ENCODE assay signal across 11 cellular contexts in genomic region chr1:211939876-211940468, GRCh38.
DNase-seq lines count a peak whose midpoint lies in the region; ATAC-seq and TF ChIP-seq lines count a peak whose summit lies in the region.
"Had no signal": no experiment of that assay in that cellular context is flagged by ENCODE, and none has a peak within 500 bp of the region (broad histone marks: within the 10 kb centered on the region; RNA-seq: fewer than 3 reads in every experiment).

No MANE protein-coding gene starts in this region.

- H3K4me1 ChIP-seq in endodermal cell (ENCODE audit: control insufficient read depth, insufficient read depth, low read length), result peaks cover 2% of the 10 kb centered on the region
- H3K4me1 ChIP-seq: uterus had no signal

- no peak overlapping the region for H3K27ac ChIP-seq in endodermal cell (ENCODE audit: low read depth, low read length)
- H3K27ac ChIP-seq: lower lobe of right lung, uterus had no signal

- TF ChIP-seq CTCF in natural killer cell (IDR thresholded peaks at IDR 0.05), result no peak
- TF ChIP-seq CTCF in endodermal cell (conservative IDR thresholded peaks at IDR 0.05), result no peak

- H3K9me3 ChIP-seq in endodermal cell (ENCODE audit: control insufficient read depth, low read length), result no peaks in the 10 kb centered on the region
- H3K9me3 ChIP-seq: lower lobe of right lung, uterus had no signal

- no peak overlapping the region for H3K4me3 ChIP-seq in endodermal cell (ENCODE audit: low read length)
- H3K4me3 ChIP-seq: lower lobe of right lung, uterus had no signal

- WGBS in endodermal cell (ENCODE audit: insufficient coverage in 1 of 2, insufficient read length in 1 of 2), 2 experiments, result 90 to 97% methylated on average over 2 to 3 of the region's 3 CpGs

- intact Hi-C loops in natural killer cell (cut with micrococcal nuclease), result no loop called here
- intact Hi-C loops in activated T-helper 1 cell treated with anti-CD3 and anti-CD28 coated beads, Interleukin-12 subunit alpha, Interleukin-12 subunit beta, Interleukin-2, Interleukin-4 antibody, amounts not matched to agents 30 ng/mL and 10 ng/mL and 1 ng/mL, durations not matched to agents 14 hours and 24 hours and 36 hours (cut with micrococcal nuclease), result loop anchor here (1.0 to 10.0 kb wide), 9 partner anchors 53 to 1598 kb away; partner anchors contain the start of genes DTL, INTS7, NENF and PPP2R5A

- H3K9me3 Mint-ChIP-seq in natural killer cell (no peaks in the 10 kb centered on the region), endodermal cell (no peaks in the 10 kb centered on the region)
- H3K9me3 Mint-ChIP-seq in natural killer cell treated with Interleukin-12 subunit alpha and Interleukin-12 subunit beta and Interleukin-15 and Interleukin-18, amount 100 ng/mL, for 72 hours, result no peaks in the 10 kb centered on the region
- no peaks in the 10 kb centered on the region for H3K9me3 Mint-ChIP-seq in activated T-helper 1 cell treated with anti-CD3 and anti-CD28 coated beads, Interleukin-12 subunit alpha, Interleukin-12 subunit beta, Interleukin-2, Interleukin-4 antibody, amounts not matched to agents 30 ng/mL and 10 ng/mL and 1 ng/mL, durations not matched to agents 14 hours and 24 hours and 36 hours

- no peak for DNase-seq in natural killer cell
- no peak for DNase-seq in natural killer cell treated with Interleukin-12 subunit alpha and Interleukin-12 subunit beta and Interleukin-15 and Interleukin-18, amount 100 ng/mL, for 72 hours (ENCODE audit: low spot score)
- DNase-seq in activated T-helper 1 cell treated with anti-CD3 and anti-CD28 coated beads, Interleukin-12 subunit alpha, Interleukin-12 subunit beta, Interleukin-2, Interleukin-4 antibody, amounts not matched to agents 30 ng/mL and 10 ng/mL and 1 ng/mL, durations not matched to agents 14 hours and 24 hours and 36 hours (ENCODE audit: low spot score), result peak; percentile 33
- no peak for DNase-seq in endodermal cell
- no peak for DNase-seq in NCI-H2029 (lab: John Stamatoyannopoulos, UW)
- DNase-seq in CD1c-positive myeloid dendritic cell (ENCODE audit: extremely low spot score), result no peak
- no peak for DNase-seq in NCI-H2081 (lab: John Stamatoyannopoulos, UW)
- DNase-seq: lower lobe of right lung, NCI-H1436 treated with DMSO at 0.1 percent for 48 hours, uterus had no signal

- no peak overlapping the region for H3K4me3 Mint-ChIP-seq in natural killer cell
- no peak overlapping the region for H3K4me3 Mint-ChIP-seq in natural killer cell treated with Interleukin-12 subunit alpha and Interleukin-12 subunit beta and Interleukin-15 and Interleukin-18, amount 100 ng/mL, for 72 hours
- no peak overlapping the region for H3K4me3 Mint-ChIP-seq in activated T-helper 1 cell treated with anti-CD3 and anti-CD28 coated beads, Interleukin-12 subunit alpha, Interleukin-12 subunit beta, Interleukin-2, Interleukin-4 antibody, amounts not matched to agents 30 ng/mL and 10 ng/mL and 1 ng/mL, durations not matched to agents 14 hours and 24 hours and 36 hours
- H3K4me3 Mint-ChIP-seq in endodermal cell, result no peak overlapping the region

- H3K9ac ChIP-seq in endodermal cell (ENCODE audit: extremely low read depth, low read length, poor library complexity, severe bottlenecking), result no peak overlapping the region

- peaks cover 31% of the 10 kb centered on the region for H3K36me3 ChIP-seq in endodermal cell (ENCODE audit: control insufficient read depth, insufficient read depth, low read length)
- H3K36me3 ChIP-seq: uterus had no signal

- H3K27ac Mint-ChIP-seq in natural killer cell, result peak overlapping the region; percentile 61 to 85
- H3K27ac Mint-ChIP-seq in natural killer cell treated with Interleukin-12 subunit alpha and Interleukin-12 subunit beta and Interleukin-15 and Interleukin-18, amount 100 ng/mL, for 72 hours, result no peak overlapping the region
- peak overlapping the region; percentile 2 for H3K27ac Mint-ChIP-seq in activated T-helper 1 cell treated with anti-CD3 and anti-CD28 coated beads, Interleukin-12 subunit alpha, Interleukin-12 subunit beta, Interleukin-2, Interleukin-4 antibody, amounts not matched to agents 30 ng/mL and 10 ng/mL and 1 ng/mL, durations not matched to agents 14 hours and 24 hours and 36 hours
- H3K27ac Mint-ChIP-seq in endodermal cell, result no peak overlapping the region

- H3K36me3 Mint-ChIP-seq in natural killer cell (no peaks in the 10 kb centered on the region), endodermal cell (ENCODE audit: low read depth) (peaks cover 35% of the 10 kb centered on the region)
- H3K36me3 Mint-ChIP-seq in natural killer cell treated with Interleukin-12 subunit alpha and Interleukin-12 subunit beta and Interleukin-15 and Interleukin-18, amount 100 ng/mL, for 72 hours, result peaks cover 7% of the 10 kb centered on the region
- H3K36me3 Mint-ChIP-seq in activated T-helper 1 cell treated with anti-CD3 and anti-CD28 coated beads, Interleukin-12 subunit alpha, Interleukin-12 subunit beta, Interleukin-2, Interleukin-4 antibody, amounts not matched to agents 30 ng/mL and 10 ng/mL and 1 ng/mL, durations not matched to agents 14 hours and 24 hours and 36 hours (ENCODE audit: low read depth), result peaks cover 29% of the 10 kb centered on the region

- no peaks in the 10 kb centered on the region for H3K27me3 ChIP-seq in endodermal cell (ENCODE audit: control insufficient read depth, insufficient read depth, low read length, poor library complexity, severe bottlenecking)
- H3K27me3 ChIP-seq: uterus had no signal

- H3K27me3 Mint-ChIP-seq in natural killer cell (ENCODE audit: low read depth in 2 of 2) (no peaks in the 10 kb centered on the region), endodermal cell (ENCODE audit: insufficient read depth) (peaks cover 4% of the 10 kb centered on the region)
- no peaks in the 10 kb centered on the region for H3K27me3 Mint-ChIP-seq in natural killer cell treated with Interleukin-12 subunit alpha and Interleukin-12 subunit beta and Interleukin-15 and Interleukin-18, amount 100 ng/mL, for 72 hours
- H3K27me3 Mint-ChIP-seq in activated T-helper 1 cell treated with anti-CD3 and anti-CD28 coated beads, Interleukin-12 subunit alpha, Interleukin-12 subunit beta, Interleukin-2, Interleukin-4 antibody, amounts not matched to agents 30 ng/mL and 10 ng/mL and 1 ng/mL, durations not matched to agents 14 hours and 24 hours and 36 hours (ENCODE audit: insufficient read depth), result no peaks in the 10 kb centered on the region

- ATAC-seq in natural killer cell, result no peak
- no peak for ATAC-seq in natural killer cell treated with Interleukin-12 subunit alpha and Interleukin-12 subunit beta and Interleukin-15 and Interleukin-18, amount 100 ng/mL, for 72 hours
- ATAC-seq in HG03064 (IDR thresholded peaks at IDR 0.05; ENCODE audit: low read depth, unreplicated experiment), result peak; percentile 74

- H3K4me1 Mint-ChIP-seq in natural killer cell, result peaks cover 21 to 23% of the 10 kb centered on the region in 2 donors
- peaks cover 32 to 43% of the 10 kb centered on the region in 2 donors for H3K4me1 Mint-ChIP-seq in natural killer cell treated with Interleukin-12 subunit alpha and Interleukin-12 subunit beta and Interleukin-15 and Interleukin-18, amount 100 ng/mL, for 72 hours (ENCODE audit: low read depth in 2 of 2)
- H3K4me1 Mint-ChIP-seq in activated T-helper 1 cell treated with anti-CD3 and anti-CD28 coated beads, Interleukin-12 subunit alpha, Interleukin-12 subunit beta, Interleukin-2, Interleukin-4 antibody, amounts not matched to agents 30 ng/mL and 10 ng/mL and 1 ng/mL, durations not matched to agents 14 hours and 24 hours and 36 hours (ENCODE audit: low read depth), result peaks cover 47% of the 10 kb centered on the region
- peaks cover 17% of the 10 kb centered on the region for H3K4me1 Mint-ChIP-seq in endodermal cell

Comparison
In these comparisons a context has a peak if more than half of its experiments do, and no peak if none do; other contexts are left out.
1. H3K27ac Mint-ChIP-seq: peak in natural killer cell (2 of 2) and activated T-helper 1 cell treated with anti-CD3 and anti-CD28 coated beads, Interleukin-12 subunit alpha, Interleukin-12 subunit beta, Interleukin-2, Interleukin-4 antibody, amounts not matched to agents 30 ng/mL and 10 ng/mL and 1 ng/mL, durations not matched to agents 14 hours and 24 hours and 36 hours (single experiment); none in natural killer cell treated with Interleukin-12 subunit alpha and Interleukin-12 subunit beta and Interleukin-15 and Interleukin-18, amount 100 ng/mL, for 72 hours (0 of 2) and endodermal cell (single experiment).